8 cellular contexts compared by ENCODE assay signal in the genomic region with DNA sequence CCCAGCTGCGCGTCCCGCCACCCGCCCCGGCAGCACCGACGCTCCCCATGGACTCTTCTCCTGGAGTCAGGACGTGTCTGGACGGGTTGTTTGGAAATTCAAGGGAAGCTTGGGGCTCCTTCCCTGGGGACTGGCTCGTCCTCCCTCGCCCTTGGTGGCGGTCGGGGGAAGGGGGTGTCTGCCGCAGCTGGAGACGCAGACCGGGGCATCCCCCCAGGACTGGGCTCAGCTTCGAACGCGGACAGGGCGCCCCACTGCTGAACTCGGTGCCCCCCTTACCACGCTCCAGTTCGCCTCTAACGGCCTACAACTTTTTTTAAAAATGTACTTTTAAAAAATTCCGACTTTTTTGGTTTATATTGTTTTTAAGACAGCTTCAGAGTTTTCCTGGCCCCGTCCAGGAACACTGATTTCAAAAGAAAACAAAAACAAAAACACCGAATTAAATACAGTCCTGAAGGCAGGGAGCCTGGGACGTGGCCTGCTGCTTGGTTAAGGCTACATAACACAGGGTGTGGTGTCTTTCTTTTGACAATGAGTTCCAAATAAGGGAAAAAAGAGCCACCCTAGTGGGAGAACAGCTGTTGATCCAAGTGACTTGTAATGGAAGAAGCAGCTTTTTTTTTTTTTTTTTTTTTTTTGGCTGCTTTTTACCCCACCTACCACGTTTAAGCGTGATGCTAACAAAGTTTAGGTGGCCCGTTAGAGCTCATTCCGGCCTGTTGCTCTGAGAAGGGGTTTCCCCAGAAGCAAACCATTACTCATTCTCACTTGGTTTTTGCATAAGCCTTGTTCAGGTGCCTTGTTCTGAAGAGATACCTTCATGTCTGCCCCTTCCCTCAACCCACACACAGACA. TPM values are rescaled to one million over a fixed set of nuclear protein-coding genes. Genes with fewer than 3 reads are reported as not detected.
A peak's percentile ranks its signal among the peaks of the same experiment; 100 is the strongest.
DNase-seq lines count a peak whose midpoint lies in the region; ATAC-seq and TF ChIP-seq lines count a peak whose summit lies in the region.

No MANE protein-coding gene starts in this region.

- H3K4me1 ChIP-seq in colonic mucosa (peaks cover 7% of the 10 kb centered on the region), lung (ENCODE audit: control insufficient read depth in 2 of 2, insufficient read depth in 2 of 2, low read length in 2 of 2) (peaks cover 0 to 2% of the 10 kb centered on the region in 2 donors)

- H3K9ac ChIP-seq in colonic mucosa (ENCODE audit: low read depth in 2 of 2, low read length in 2 of 2) = peak overlapping the region; percentile 90 to 93

- intact Hi-C loops in colonic mucosa (cut with DNase I) = loop anchor here (2.0 kb wide), 1 partner anchor 103 kb away; no protein-coding TSS in a partner anchor

- peak; percentile 60 for ATAC-seq in GM21825 (IDR thresholded peaks at IDR 0.05; ENCODE audit: unreplicated experiment)
- ATAC-seq in activated CD4-positive, CD25-positive, alpha-beta regulatory T cell treated with anti-CD3 and anti-CD28 coated beads, Interleukin-2, amount 50 U/mL, for 24 hours = peak; percentile 74 to 77
- ATAC-seq in lung (ENCODE audit: insufficient read depth, low FRiP score) = peak; percentile 29

- no peaks in the 10 kb centered on the region for H3K27me3 ChIP-seq in colonic mucosa
- no peaks in the 10 kb centered on the region for H3K27me3 ChIP-seq in lung (ENCODE audit: control insufficient read depth, insufficient read depth)

- no peak for TF ChIP-seq CTCF in colonic mucosa (IDR thresholded peaks at IDR 0.05)
- no peak for TF ChIP-seq CTCF in lung (IDR thresholded peaks at IDR 0.05; ENCODE audit: control extremely low read depth, extremely low read depth)

- H3K27ac ChIP-seq in KOPT-K1 (ENCODE audit: low read depth, low read length, poor library complexity, severe bottlenecking) = peak overlapping the region; percentile 94
- H3K27ac ChIP-seq in colonic mucosa = peak overlapping the region; percentile 98
- peak overlapping the region; percentile 92 to 95 for H3K27ac ChIP-seq in lung (ENCODE audit: low read depth in 1 of 2, low read length in 1 of 2)

- 3 to 4% methylated on average over 32 of the region's 32 CpGs for WGBS in lung, 2 donors

- peak overlapping the region; percentile 95 for H3K4me3 ChIP-seq in GM08714 (ENCODE audit: low read length)
- H3K4me3 ChIP-seq in colonic mucosa = peak overlapping the region; percentile 91
- H3K4me3 ChIP-seq in lung = peak overlapping the region; percentile 72

- DNase-seq in colonic mucosa (peak; percentile 61), lung (ENCODE audit: low spot score) (peak; percentile 41), SKM-1 treated with dmso at 0.1 percent for 144 hours (lab: John Stamatoyannopoulos, UW; ENCODE audit: unreplicated experiment) (no peak)
- peak; percentile 26 to 61 for DNase-seq in stimulated activated CD8-positive, alpha-beta memory T cell treated with anti-CD3 and anti-CD28 coated beads, Interleukin-15, amount 100 ng/mL, for 4 hours (ENCODE audit: low read depth in 2 of 2)

- H3K9me3 ChIP-seq in KOPT-K1 (ENCODE audit: insufficient read depth, low read length, poor library complexity, severe bottlenecking) = no peaks in the 10 kb centered on the region
- H3K9me3 ChIP-seq in colonic mucosa = no peaks in the 10 kb centered on the region
- no peaks in the 10 kb centered on the region for H3K9me3 ChIP-seq in lung (ENCODE audit: control insufficient read depth in 2 of 2, insufficient read depth in 1 of 2, low read length in 1 of 2)

- H3K36me3 ChIP-seq in KOPT-K1 (ENCODE audit: insufficient read depth, low read length) (no peaks in the 10 kb centered on the region), colonic mucosa (no peaks in the 10 kb centered on the region), lung (ENCODE audit: control insufficient read depth in 2 of 2, insufficient read depth in 2 of 2, low read length in 2 of 2) (no peaks in the 10 kb centered on the region)

RNA-seq across cellular contexts. Expression of gene DIPK1A, which starts 0.9 kb away (rescaled TPM):
- 10 to 100 TPM; 14.3 to 14.4 TPM for total RNA-seq in colonic mucosa
- 1 to 10 TPM; 5.9 to 8.0 TPM for total RNA-seq in lung
- polyA plus RNA-seq in lung = 1 to 10 TPM; 2.3 TPM
